Comparison of ENCODE assay signal across 8 cellular contexts in genomic region chr2:43222472-43223146, GRCh38. TPM values are rescaled to one million over a fixed set of nuclear protein-coding genes. Genes with fewer than 3 reads are reported as not detected.
DNase-seq lines count a peak whose midpoint lies in the region; ATAC-seq and TF ChIP-seq lines count a peak whose summit lies in the region.

No MANE protein-coding gene starts in this region.

- CTCF ChIA-PET in MCF 10A (lab: Yijun Ruan, JAX): interaction anchor here (0.7 to 6.1 kb wide), 22 partner anchors 42 to 1285 kb away, joined by 3 to 59 read pairs (median 4); no protein-coding TSS in a partner anchor

- peak overlapping the region; percentile 93 for H3K4me3 Mint-ChIP-seq in MCF 10A (ENCODE audit: unreplicated experiment)

- no peak for TF ChIP-seq CTCF in 22Rv1 (IDR thresholded peaks at IDR 0.05)
- no peak for TF ChIP-seq CTCF in MCF 10A (IDR thresholded peaks at IDR 0.05; ENCODE audit: unreplicated experiment)

- no peaks in the 10 kb centered on the region for H3K27me3 Mint-ChIP-seq in MCF 10A (ENCODE audit: insufficient read depth, unreplicated experiment)

- POLR2A ChIA-PET in MCF 10A (lab: Yijun Ruan, JAX): interaction anchor here (0.6 to 13.3 kb wide), 40 partner anchors 21 to 363 kb away, joined by 3 to 329 read pairs (median 6); no protein-coding TSS in a partner anchor

- intact Hi-C loops in MCF 10A (cut with micrococcal nuclease): loop anchor here (1.0 to 5.0 kb wide), 5 partner anchors 42 to 198 kb away; no protein-coding TSS in a partner anchor

- H3K4me3 ChIP-seq in Jurkat, Clone E6-1 (ENCODE audit: low read length): peak overlapping the region; percentile 66

- peaks cover 22% of the 10 kb centered on the region for H3K4me1 Mint-ChIP-seq in MCF 10A (ENCODE audit: insufficient read depth, unreplicated experiment)

- no peak for ATAC-seq in HG03469 (IDR thresholded peaks at IDR 0.05; ENCODE audit: unreplicated experiment)

- BruUV-seq in MCF 10A (replicated peaks; lab: Mats Ljungman, UMichigan): TSS peak; percentile 50

- in situ Hi-C loops in ACHN (cut with HindIII; ENCODE audit: low pct_ligation_motif_present, low pct_unique_long_range_greater_than_20kb, low sequenced_read_pairs): no loop called here

- H3K36me3 Mint-ChIP-seq in MCF 10A (ENCODE audit: insufficient read depth, unreplicated experiment): peaks cover 98% of the 10 kb centered on the region

- H3K27ac ChIP-seq in 22Rv1: peak overlapping the region; percentile 95

- DNase-seq in Jurkat, Clone E6-1 (ENCODE audit: low read depth, low spot score): no peak
- DNase-seq in MCF 10A (ENCODE audit: unreplicated experiment) (peak; percentile 35), lung microvascular endothelial cell (ENCODE audit: low read depth in 2 of 2) (peak; percentile 25 to 53), ACHN (no peak), NCI-H2081 treated with DMSO at 0.1 percent for 48 hours (lab: John Stamatoyannopoulos, UW) (no peak), anterior cingulate cortex (lab: John Stamatoyannopoulos, UW) (no peak)

- no peaks in the 10 kb centered on the region for H3K9me3 Mint-ChIP-seq in MCF 10A (ENCODE audit: unreplicated experiment)

- peak overlapping the region; percentile 83 for H3K27ac Mint-ChIP-seq in MCF 10A (ENCODE audit: low read depth, unreplicated experiment)

RNA-seq across cellular contexts. Expression of gene ZFP36L2, which starts 3.8 kb away (rescaled TPM):
- polyA plus RNA-seq in Jurkat, Clone E6-1 (2012; ENCODE audit: insufficient read depth, insufficient read length): 37.3 TPM
- 107 and 162 TPM in 2 replicates for total RNA-seq in MCF 10A (2022)
- 7.7 and 11.8 TPM in 2 replicates for total RNA-seq in lung microvascular endothelial cell

Comparison
In these comparisons a context has a peak if more than half of its experiments do, and no peak if none do; other contexts are left out.
1. DNase-seq: peak in MCF 10A (single experiment) and lung microvascular endothelial cell (2 of 2); none in Jurkat, Clone E6-1 (single experiment), ACHN (single experiment), NCI-H2081 treated with DMSO at 0.1 percent for 48 hours (single experiment) and anterior cingulate cortex (0 of 58).